Comparison of ENCODE assay signal across 1 cellular context in the genomic region with DNA sequence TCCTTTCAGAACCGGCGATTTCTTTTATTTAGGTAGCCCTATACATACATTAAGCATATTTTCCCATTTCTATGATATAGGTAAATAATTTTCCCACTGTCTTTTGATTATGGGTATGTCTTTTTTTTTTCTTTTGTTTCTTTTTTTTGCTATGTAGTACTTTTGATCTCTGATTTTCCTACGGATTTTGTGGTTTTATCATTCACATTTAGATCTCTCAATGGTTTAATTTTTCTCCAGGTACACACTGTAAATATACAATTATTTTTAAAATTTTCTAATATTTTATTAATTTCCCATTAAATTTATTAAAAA.
TF ChIP-seq lines count a peak whose summit lies in the region.

No MANE protein-coding gene starts in this region.

TF ChIP-seq in SK-N-SH, 30 proteins besides CTCF, POLR2A, EP300 and RAD21 (continued from another document):
- TF ChIP-seq, protein P1, sequence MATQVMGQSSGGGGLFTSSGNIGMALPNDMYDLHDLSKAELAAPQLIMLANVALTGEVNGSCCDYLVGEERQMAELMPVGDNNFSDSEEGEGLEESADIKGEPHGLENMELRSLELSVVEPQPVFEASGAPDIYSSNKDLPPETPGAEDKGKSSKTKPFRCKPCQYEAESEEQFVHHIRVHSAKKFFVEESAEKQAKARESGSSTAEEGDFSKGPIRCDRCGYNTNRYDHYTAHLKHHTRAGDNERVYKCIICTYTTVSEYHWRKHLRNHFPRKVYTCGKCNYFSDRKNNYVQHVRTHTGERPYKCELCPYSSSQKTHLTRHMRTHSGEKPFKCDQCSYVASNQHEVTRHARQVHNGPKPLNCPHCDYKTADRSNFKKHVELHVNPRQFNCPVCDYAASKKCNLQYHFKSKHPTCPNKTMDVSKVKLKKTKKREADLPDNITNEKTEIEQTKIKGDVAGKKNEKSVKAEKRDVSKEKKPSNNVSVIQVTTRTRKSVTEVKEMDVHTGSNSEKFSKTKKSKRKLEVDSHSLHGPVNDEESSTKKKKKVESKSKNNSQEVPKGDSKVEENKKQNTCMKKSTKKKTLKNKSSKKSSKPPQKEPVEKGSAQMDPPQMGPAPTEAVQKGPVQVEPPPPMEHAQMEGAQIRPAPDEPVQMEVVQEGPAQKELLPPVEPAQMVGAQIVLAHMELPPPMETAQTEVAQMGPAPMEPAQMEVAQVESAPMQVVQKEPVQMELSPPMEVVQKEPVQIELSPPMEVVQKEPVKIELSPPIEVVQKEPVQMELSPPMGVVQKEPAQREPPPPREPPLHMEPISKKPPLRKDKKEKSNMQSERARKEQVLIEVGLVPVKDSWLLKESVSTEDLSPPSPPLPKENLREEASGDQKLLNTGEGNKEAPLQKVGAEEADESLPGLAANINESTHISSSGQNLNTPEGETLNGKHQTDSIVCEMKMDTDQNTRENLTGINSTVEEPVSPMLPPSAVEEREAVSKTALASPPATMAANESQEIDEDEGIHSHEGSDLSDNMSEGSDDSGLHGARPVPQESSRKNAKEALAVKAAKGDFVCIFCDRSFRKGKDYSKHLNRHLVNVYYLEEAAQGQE (IDR thresholded peaks at IDR 0.05; ENCODE audit: low read depth, low read length): no peak
- TF ChIP-seq RCOR1 (IDR thresholded peaks at IDR 0.05; ENCODE audit: low read length) (no peak), SIN3A (IDR thresholded peaks at IDR 0.05; ENCODE audit: borderline replicate concordance, low read depth, low read length) (no peak), GABPA (IDR thresholded peaks at IDR 0.05; ENCODE audit: low read depth) (no peak), TCF12 (IDR thresholded peaks at IDR 0.05) (no peak), MXI1 (IDR thresholded peaks at IDR 0.05; ENCODE audit: low read depth, low read length) (no peak), FOXJ3 (CRISPR knock-in tag; IDR thresholded peaks at IDR 0.05) (no peak), CHD2 (IDR thresholded peaks at IDR 0.05; ENCODE audit: low read length, partially characterized antibody) (no peak), EZH2phosphoT487 (IDR thresholded peaks at IDR 0.05; ENCODE audit: borderline replicate concordance, low read depth) (no peak), SMC3 (IDR thresholded peaks at IDR 0.05; ENCODE audit: low read depth, low read length) (no peak)
- TF ChIP-seq, protein P2, sequence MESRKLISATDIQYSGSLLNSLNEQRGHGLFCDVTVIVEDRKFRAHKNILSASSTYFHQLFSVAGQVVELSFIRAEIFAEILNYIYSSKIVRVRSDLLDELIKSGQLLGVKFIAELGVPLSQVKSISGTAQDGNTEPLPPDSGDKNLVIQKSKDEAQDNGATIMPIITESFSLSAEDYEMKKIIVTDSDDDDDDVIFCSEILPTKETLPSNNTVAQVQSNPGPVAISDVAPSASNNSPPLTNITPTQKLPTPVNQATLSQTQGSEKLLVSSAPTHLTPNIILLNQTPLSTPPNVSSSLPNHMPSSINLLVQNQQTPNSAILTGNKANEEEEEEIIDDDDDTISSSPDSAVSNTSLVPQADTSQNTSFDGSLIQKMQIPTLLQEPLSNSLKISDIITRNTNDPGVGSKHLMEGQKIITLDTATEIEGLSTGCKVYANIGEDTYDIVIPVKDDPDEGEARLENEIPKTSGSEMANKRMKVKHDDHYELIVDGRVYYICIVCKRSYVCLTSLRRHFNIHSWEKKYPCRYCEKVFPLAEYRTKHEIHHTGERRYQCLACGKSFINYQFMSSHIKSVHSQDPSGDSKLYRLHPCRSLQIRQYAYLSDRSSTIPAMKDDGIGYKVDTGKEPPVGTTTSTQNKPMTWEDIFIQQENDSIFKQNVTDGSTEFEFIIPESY (IDR thresholded peaks at IDR 0.05; ENCODE audit: borderline replicate concordance, low read depth): no peak
- TF ChIP-seq, protein P3, sequence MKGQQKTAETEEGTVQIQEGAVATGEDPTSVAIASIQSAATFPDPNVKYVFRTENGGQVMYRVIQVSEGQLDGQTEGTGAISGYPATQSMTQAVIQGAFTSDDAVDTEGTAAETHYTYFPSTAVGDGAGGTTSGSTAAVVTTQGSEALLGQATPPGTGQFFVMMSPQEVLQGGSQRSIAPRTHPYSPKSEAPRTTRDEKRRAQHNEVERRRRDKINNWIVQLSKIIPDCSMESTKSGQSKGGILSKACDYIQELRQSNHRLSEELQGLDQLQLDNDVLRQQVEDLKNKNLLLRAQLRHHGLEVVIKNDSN (IDR thresholded peaks at IDR 0.05; ENCODE audit: borderline replicate concordance, low read depth): no peak
- TF ChIP-seq, protein P4, sequence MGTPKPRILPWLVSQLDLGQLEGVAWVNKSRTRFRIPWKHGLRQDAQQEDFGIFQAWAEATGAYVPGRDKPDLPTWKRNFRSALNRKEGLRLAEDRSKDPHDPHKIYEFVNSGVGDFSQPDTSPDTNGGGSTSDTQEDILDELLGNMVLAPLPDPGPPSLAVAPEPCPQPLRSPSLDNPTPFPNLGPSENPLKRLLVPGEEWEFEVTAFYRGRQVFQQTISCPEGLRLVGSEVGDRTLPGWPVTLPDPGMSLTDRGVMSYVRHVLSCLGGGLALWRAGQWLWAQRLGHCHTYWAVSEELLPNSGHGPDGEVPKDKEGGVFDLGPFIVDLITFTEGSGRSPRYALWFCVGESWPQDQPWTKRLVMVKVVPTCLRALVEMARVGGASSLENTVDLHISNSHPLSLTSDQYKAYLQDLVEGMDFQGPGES (IDR thresholded peaks at IDR 0.05; ENCODE audit: low read depth, low read length): no peak
